In the genomic region with DNA sequence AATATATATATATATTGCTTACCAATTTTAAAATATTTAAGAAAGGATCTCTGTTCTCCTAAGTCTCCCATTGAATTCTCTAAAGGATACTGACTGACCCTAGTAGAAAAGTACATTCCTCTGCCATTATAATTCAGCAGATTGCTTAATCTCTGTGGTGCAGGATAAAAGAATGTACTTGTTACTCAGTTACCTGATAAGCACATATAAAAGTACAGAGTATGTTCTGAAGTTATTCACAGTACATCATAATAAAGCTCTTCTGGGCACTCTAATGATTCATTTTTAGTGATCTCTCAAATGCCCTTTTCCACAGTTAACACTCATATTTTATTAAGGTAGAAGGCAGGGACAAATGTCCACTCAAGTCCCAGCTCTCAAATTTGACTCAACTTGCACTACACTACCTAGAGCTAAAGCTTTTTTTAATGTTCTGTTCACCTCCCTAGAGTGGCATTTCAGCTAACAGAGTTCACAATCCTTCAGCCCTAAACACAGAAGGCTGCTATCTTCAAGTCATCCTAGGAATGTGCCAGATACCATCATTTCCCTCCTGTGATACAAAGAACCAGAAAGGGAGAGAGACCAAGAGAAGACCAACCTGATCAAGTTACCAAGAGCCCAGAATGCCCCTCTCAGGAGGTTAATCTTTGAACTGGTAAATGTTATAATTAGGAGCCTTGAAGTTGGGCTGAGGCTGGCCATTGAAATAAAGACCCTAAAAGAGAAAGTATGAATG, we compare ENCODE assay signal across 11 cellular contexts. TPM values are rescaled to one million over a fixed set of nuclear protein-coding genes. Genes with fewer than 3 reads are reported as not detected.
DNase-seq lines count a peak whose midpoint lies in the region; ATAC-seq and TF ChIP-seq lines count a peak whose summit lies in the region.
"Had no signal": no experiment of that assay in that cellular context is flagged by ENCODE, and none has a peak within 500 bp of the region (broad histone marks: within the 10 kb centered on the region; RNA-seq: fewer than 3 reads in every experiment).

No MANE protein-coding gene starts in this region.

- peaks cover 51% of the 10 kb centered on the region for H3F3A ChIP-seq in neural progenitor cell (ENCODE audit: low read depth)

- H3K4me3 ChIP-seq in cardiac muscle cell, result peak overlapping the region; percentile 2
- H3K4me3 ChIP-seq in neural progenitor cell, result peak overlapping the region; percentile 5

- ATAC-seq in SK-N-SH treated with all-trans-retinoic acid at 6 μM for 48 hours (peak; percentile 73), GM19351 (IDR thresholded peaks at IDR 0.05; ENCODE audit: unreplicated experiment) (no peak), GM21515 (IDR thresholded peaks at IDR 0.05; ENCODE audit: unreplicated experiment) (no peak)

- peaks cover 3% of the 10 kb centered on the region for H3K36me3 Mint-ChIP-seq in neural progenitor cell
- H3K36me3 Mint-ChIP-seq: activated naive CD8-positive, alpha-beta T cell; CD4-positive, alpha-beta memory T cell had no signal

- H3K27me3 ChIP-seq in cardiac muscle cell, result no peaks in the 10 kb centered on the region
- H3K27me3 ChIP-seq in neural progenitor cell, result peaks cover 4% of the 10 kb centered on the region

- no peak overlapping the region for H2AFZ ChIP-seq in neural progenitor cell (replicated peaks)

- peak overlapping the region; percentile 63 for H3K4me2 ChIP-seq in neural progenitor cell

- H3K4me3 Mint-ChIP-seq in neural progenitor cell, result no peak overlapping the region
- H3K4me3 Mint-ChIP-seq: activated naive CD8-positive, alpha-beta T cell; CD4-positive, alpha-beta memory T cell had no signal

- H3K27ac ChIP-seq in cardiac muscle cell, result peak overlapping the region; percentile 93
- H3K27ac ChIP-seq in neural progenitor cell, result peak overlapping the region; percentile 89

- TF ChIP-seq CTCF in cardiac muscle cell (IDR thresholded peaks at IDR 0.05; ENCODE audit: low read depth, low read length), result no peak
- no peak for TF ChIP-seq CTCF in neural progenitor cell (IDR thresholded peaks at IDR 0.05)

- no peaks in the 10 kb centered on the region for H3K9me3 ChIP-seq in cardiac muscle cell (ENCODE audit: low read depth)
- no peaks in the 10 kb centered on the region for H3K9me3 ChIP-seq in neural progenitor cell (ENCODE audit: low read depth)

- no peak overlapping the region for H3K9ac ChIP-seq in neural progenitor cell

- DNase-seq in GM03348 (ENCODE audit: low spot score) (peak; percentile 56), cardiac muscle cell (ENCODE audit: low read depth in 1 of 2, low spot score in 1 of 2) (peak; percentile 69 to 81), neural progenitor cell (ENCODE audit: low spot score) (peak; percentile 65), SW 1271 (lab: John Stamatoyannopoulos, UW) (no peak)
- DNase-seq in activated CD4-positive, alpha-beta T cell treated with anti-CD3 and anti-CD28 coated beads for 48 hours, result no peak
- DNase-seq: CD4-positive, alpha-beta memory T cell; NCI-H2107 had no signal

- H3K4me1 Mint-ChIP-seq in neural progenitor cell, result peaks cover 37% of the 10 kb centered on the region
- H3K4me1 Mint-ChIP-seq: CD4-positive, alpha-beta memory T cell had no signal

- no peaks in the 10 kb centered on the region for H4K20me1 ChIP-seq in neural progenitor cell (ENCODE audit: low read depth)

- no peaks in the 10 kb centered on the region for H3K79me2 ChIP-seq in neural progenitor cell (ENCODE audit: low read depth)

- H3K4me1 ChIP-seq in cardiac muscle cell (ENCODE audit: low read depth) (peaks cover 41% of the 10 kb centered on the region), neural progenitor cell (peaks cover 49% of the 10 kb centered on the region)

- no peak overlapping the region for H3K27ac Mint-ChIP-seq in neural progenitor cell
- H3K27ac Mint-ChIP-seq: activated naive CD8-positive, alpha-beta T cell; CD4-positive, alpha-beta memory T cell had no signal

- H3K9me3 Mint-ChIP-seq in neural progenitor cell, result no peaks in the 10 kb centered on the region
- H3K9me3 Mint-ChIP-seq: CD4-positive, alpha-beta memory T cell had no signal

- H3K36me3 ChIP-seq in cardiac muscle cell (peaks cover 50% of the 10 kb centered on the region), neural progenitor cell (no peaks in the 10 kb centered on the region)

- H3K27me3 Mint-ChIP-seq in neural progenitor cell (ENCODE audit: insufficient read depth, low read depth), result peaks cover 18% of the 10 kb centered on the region
- H3K27me3 Mint-ChIP-seq: CD4-positive, alpha-beta memory T cell had no signal

TF ChIP-seq in SK-N-SH treated with all-trans-retinoic acid at 6 μM for 48 hours, 23 proteins besides CTCF, POLR2A, EP300 and RAD21:
- TF ChIP-seq CSRNP3 (CRISPR knock-in tag; IDR thresholded peaks at IDR 0.05) (0 out of 2 replicates have a peak, but pooled peaks have one; percentile 17), ZNF565 (CRISPR knock-in tag; conservative IDR thresholded peaks at IDR 0.05; ENCODE audit: low read depth) (no peak), OSR1 (CRISPR knock-in tag; IDR thresholded peaks at IDR 0.05) (no peak), SNAI2 (CRISPR knock-in tag; IDR thresholded peaks at IDR 0.05) (0 out of 2 replicates have a peak, but pooled peaks have one; percentile 42), CSDC2 (CRISPR knock-in tag; IDR thresholded peaks at IDR 0.05) (no peak), RARB (CRISPR knock-in tag; IDR thresholded peaks at IDR 0.05) (no peak), POU6F1 (CRISPR knock-in tag; IDR thresholded peaks at IDR 0.05; ENCODE audit: borderline replicate concordance, low read depth) (no peak), TSHZ2 (CRISPR knock-in tag; IDR thresholded peaks at IDR 0.05) (no peak), ISL1 (CRISPR knock-in tag; IDR thresholded peaks at IDR 0.05) (peak; percentile 60)

RNA-seq across cellular contexts. Expression of gene MEIS2, which starts 53.3 kb away (rescaled TPM):
- total RNA-seq in cardiac muscle cell, result 326 and 432 TPM in 2 replicates
- 224 and 249 TPM in 2 replicates for polyA plus RNA-seq in cardiac muscle cell
- 18.3 and 21.5 TPM in 2 replicates for total RNA-seq in neural progenitor cell (ENCODE audit: low replicate concordance)
- total RNA-seq: CD4-positive, alpha-beta memory T cell had no signal
- polyA plus RNA-seq: CD4-positive, alpha-beta memory T cell had no signal

Comparison
In these comparisons a context has a peak if more than half of its experiments do, and no peak if none do; other contexts are left out.
1. DNase-seq: peak in GM03348 (single experiment), cardiac muscle cell (2 of 2) and neural progenitor cell (single experiment); none in SW 1271 (0 of 2) and activated CD4-positive, alpha-beta T cell treated with anti-CD3 and anti-CD28 coated beads for 48 hours (single experiment).
2. RNA of gene MEIS2, which starts 53.3 kb away (total RNA-seq): 326 to 432 TPM in cardiac muscle cell; 18.3 to 21.5 TPM in neural progenitor cell; every median in the first group is over 10 times any median in the second.